Comparison of ENCODE assay signal across 8 cellular contexts in the genomic region with DNA sequence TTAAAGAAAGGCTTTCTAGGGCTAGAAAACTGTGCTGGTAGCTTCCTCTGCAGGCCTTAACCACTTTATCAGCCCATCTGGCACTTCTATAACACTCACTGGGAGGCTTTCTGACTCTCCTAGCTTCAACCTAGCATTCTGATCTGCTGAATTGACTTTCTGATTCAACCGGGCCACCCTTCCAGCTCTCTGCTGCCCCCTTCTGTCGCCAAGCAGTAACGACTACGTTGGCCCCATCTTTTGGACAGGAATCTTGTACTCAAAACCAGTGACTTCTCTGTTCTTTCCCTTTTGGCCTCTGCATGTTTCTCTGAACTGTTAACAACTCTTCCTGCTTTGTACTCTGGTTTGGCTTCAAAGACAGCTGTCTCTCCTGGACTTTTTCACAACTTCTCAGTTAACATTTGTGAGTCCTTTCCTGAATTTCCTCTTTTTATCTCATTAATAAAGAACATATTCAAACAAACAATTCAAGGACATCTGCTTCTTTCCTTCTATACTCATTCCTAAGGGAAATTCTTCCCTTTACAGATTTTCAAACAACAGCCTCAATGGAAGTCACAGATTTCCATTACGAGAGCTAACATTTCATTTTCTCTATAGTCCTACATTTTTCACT. TPM values are rescaled to one million over a fixed set of nuclear protein-coding genes. Genes with fewer than 3 reads are reported as not detected.
DNase-seq lines count a peak whose midpoint lies in the region; ATAC-seq and TF ChIP-seq lines count a peak whose summit lies in the region.

No MANE protein-coding gene starts in this region.

- H3K36me3 ChIP-seq in BE2C = no peaks in the 10 kb centered on the region
- H3K36me3 ChIP-seq in lower lobe of right lung = no peaks in the 10 kb centered on the region

- H3K27ac ChIP-seq in lower lobe of right lung = no peak overlapping the region

- H3K4me3 Mint-ChIP-seq in activated CD4-positive, alpha-beta T cell treated with anti-CD3 and anti-CD28 coated beads, Interleukin-2, amount 10 ng/mL, durations not matched to agents 24 days and 14 days = no peak overlapping the region

- no peaks in the 10 kb centered on the region for H3K4me1 ChIP-seq in BE2C
- peaks cover 5% of the 10 kb centered on the region for H3K4me1 ChIP-seq in lower lobe of right lung

- no peak overlapping the region for H3K27ac Mint-ChIP-seq in activated CD4-positive, alpha-beta T cell treated with anti-CD3 and anti-CD28 coated beads, Interleukin-2, amount 10 ng/mL, durations not matched to agents 24 days and 14 days

- peak; percentile 98 for TF ChIP-seq CTCF in BE2C (IDR thresholded peaks at IDR 0.05; ENCODE audit: low read depth, low read length)
- peak; percentile 87 for TF ChIP-seq CTCF in lower lobe of right lung (IDR thresholded peaks at IDR 0.05)

- no peaks in the 10 kb centered on the region for H3K36me3 Mint-ChIP-seq in activated CD4-positive, alpha-beta T cell treated with anti-CD3 and anti-CD28 coated beads, Interleukin-2, amount 10 ng/mL, durations not matched to agents 24 days and 14 days (ENCODE audit: low read depth)

- ATAC-seq in GM18873 (IDR thresholded peaks at IDR 0.05; ENCODE audit: low FRiP score, unreplicated experiment) (peak; percentile 73), HG03135 (IDR thresholded peaks at IDR 0.05; ENCODE audit: unreplicated experiment) (peak; percentile 85), lower lobe of right lung (peak; percentile 87 to 90)

- peaks cover 37% of the 10 kb centered on the region for H3K27me3 Mint-ChIP-seq in activated CD4-positive, alpha-beta T cell treated with anti-CD3 and anti-CD28 coated beads, Interleukin-2, amount 10 ng/mL, durations not matched to agents 24 days and 14 days

- no peaks in the 10 kb centered on the region for H3K9me3 Mint-ChIP-seq in activated CD4-positive, alpha-beta T cell treated with anti-CD3 and anti-CD28 coated beads, Interleukin-2, amount 10 ng/mL, durations not matched to agents 24 days and 14 days

- H3K27me3 ChIP-seq in BE2C = peaks cover 45% of the 10 kb centered on the region
- H3K27me3 ChIP-seq in lower lobe of right lung (ENCODE audit: low read depth) = no peaks in the 10 kb centered on the region

- intact Hi-C loops in activated CD4-positive, alpha-beta T cell treated with anti-CD3 and anti-CD28 coated beads, Interleukin-2, amount 10 ng/mL, durations not matched to agents 24 days and 14 days (cut with micrococcal nuclease) = loop anchor here (1.0 to 2.0 kb wide), 3 partner anchors 59 to 317 kb away; no protein-coding TSS in a partner anchor
- intact Hi-C loops in lower lobe of right lung (cut with DNase I) = no loop called here

- DNase-seq in BE2C = peak; percentile 66
- DNase-seq in NCI-H510A (lab: John Stamatoyannopoulos, UW) = peak; percentile 7
- peak; percentile 89 for DNase-seq in activated CD4-positive, alpha-beta T cell treated with anti-CD3 and anti-CD28 coated beads, Interleukin-2, amount 10 ng/mL, durations not matched to agents 24 days and 14 days
- peak; percentile 79 for DNase-seq in dermis blood vessel endothelial cell
- peak; percentile 59 for DNase-seq in lower lobe of right lung
- peak; percentile 27 for DNase-seq in stimulated activated CD8-positive, alpha-beta memory T cell treated with anti-CD3 and anti-CD28 coated beads, Interleukin-15, amount 100 ng/mL, for 1 hour (ENCODE audit: low read depth)

- H3K4me3 ChIP-seq in BE2C (ENCODE audit: low read depth, low read length) (no peak overlapping the region), lower lobe of right lung (no peak overlapping the region)

- no peaks in the 10 kb centered on the region for H3K4me1 Mint-ChIP-seq in activated CD4-positive, alpha-beta T cell treated with anti-CD3 and anti-CD28 coated beads, Interleukin-2, amount 10 ng/mL, durations not matched to agents 24 days and 14 days

- H3K9me3 ChIP-seq in BE2C (no peaks in the 10 kb centered on the region), lower lobe of right lung (no peaks in the 10 kb centered on the region)

RNA-seq across cellular contexts. Expression of a gene that starts 43.9 kb away (rescaled TPM):
- polyA plus RNA-seq in BE2C (2012; ENCODE audit: insufficient read depth, insufficient read length, low read depth) = 9.4 TPM
- total RNA-seq in activated CD4-positive, alpha-beta T cell treated with anti-CD3 and anti-CD28 coated beads, Interleukin-2, amount 10 ng/mL, durations not matched to agents 24 days and 14 days = 7.7 and 10.5 TPM in 2 replicates
- total RNA-seq in dermis blood vessel endothelial cell = 15.7 and 22.5 TPM in 2 replicates
- total RNA-seq in lower lobe of right lung = 20.3 TPM

Comparison
In these comparisons a context has a peak if more than half of its experiments do, and no peak if none do; other contexts are left out.
1. DNase-seq: peak in every context shown above with its lines; median percentile 89 in activated CD4-positive, alpha-beta T cell treated with anti-CD3 and anti-CD28 coated beads, Interleukin-2, amount 10 ng/mL, durations not matched to agents 24 days and 14 days; 79 in dermis blood vessel endothelial cell; 66 in BE2C; 59 in lower lobe of right lung; 27 in stimulated activated CD8-positive, alpha-beta memory T cell treated with anti-CD3 and anti-CD28 coated beads, Interleukin-15, amount 100 ng/mL, for 1 hour; 7 in NCI-H510A.